Comparison of ENCODE assay signal across 35 cellular contexts in genomic region chr6:129150476-129150875, GRCh38.
"Had no signal": no experiment of that assay in that cellular context is flagged by ENCODE, and none has a peak within 500 bp of the region (broad histone marks: within the 10 kb centered on the region; RNA-seq: fewer than 3 reads in every experiment).

No MANE protein-coding gene starts in this region.

- H3K27ac ChIP-seq: KMS-11 had no signal

- DNase-seq: Karpas-422, Kasumi-1, MG63, MM.1S, MV-4-11, NCI-H1048, NCI-H1092, NCI-H1092 treated with DMSO at 0.1 percent for 48 hours, NCI-H1105, NCI-H1105 treated with DMSO at 0.1 percent for 48 hours, NCI-H1417, NCI-H1417 treated with DMSO at 0.1 percent for 48 hours, NCI-H1436, NCI-H1436 treated with DMSO at 0.1 percent for 48 hours, NCI-H146, NCI-H1694, NCI-H1694 treated with DMSO at 0.1 percent for 48 hours, NCI-H187, NCI-H187 treated with DMSO at 0.1 percent for 48 hours, NCI-H1930, NCI-H2029, NCI-H2029 treated with DMSO at 0.1 percent for 48 hours, NCI-H2081, NCI-H2081 treated with DMSO at 0.1 percent for 48 hours, NCI-H2107, NCI-H2171, NCI-H2171 treated with DMSO at 0.1 percent for 48 hours, NCI-H2227 treated with DMSO at 0.1 percent for 48 hours, NCI-H226, NCI-H345, NCI-H446, NCI-H446 treated with DMSO at 0.1 percent for 48 hours, NCI-H510A, NCI-H510A treated with DMSO at 0.1 percent for 48 hours had no signal

- H3K36me3 ChIP-seq: MG63 had no signal

- H3K9ac ChIP-seq: KMS-11 had no signal

- H3K9me3 ChIP-seq: MG63 had no signal

- H3K4me3 ChIP-seq: MG63 had no signal

- H3K27me3 ChIP-seq: MG63 had no signal
